ENCODE assay signal across 14 cellular contexts in genomic region chr5:128426090-128426534, GRCh38.
DNase-seq lines count a peak whose midpoint lies in the region; ATAC-seq, FAIRE-seq and TF ChIP-seq lines count a peak whose summit lies in the region.
"Had no signal": no experiment of that assay in that cellular context is flagged by ENCODE, and none has a peak within 500 bp of the region (broad histone marks: within the 10 kb centered on the region; RNA-seq: fewer than 3 reads in every experiment).

No MANE protein-coding gene starts in this region.

- H3K4me3 Mint-ChIP-seq in glutamatergic neuron (ENCODE audit: unreplicated experiment) = no peak overlapping the region

- H3K4me3 ChIP-seq in astrocyte of the cerebellum (ENCODE audit: low read depth, low read length) = no peak overlapping the region
- H3K4me3 ChIP-seq: skin epidermis had no signal

- peaks cover 2% of the 10 kb centered on the region for H3K4me1 Mint-ChIP-seq in glutamatergic neuron (ENCODE audit: low read depth, unreplicated experiment)

- no peak for TF ChIP-seq CTCF in astrocyte of the cerebellum (IDR thresholded peaks at IDR 0.05; ENCODE audit: low read depth, low read length, missing control alignments)
- no peak for TF ChIP-seq CTCF in glutamatergic neuron (IDR thresholded peaks at IDR 0.05; ENCODE audit: partially characterized antibody, unreplicated experiment)

- H3K27me3 Mint-ChIP-seq in glutamatergic neuron (ENCODE audit: unreplicated experiment) = no peaks in the 10 kb centered on the region

- H3K27ac Mint-ChIP-seq in glutamatergic neuron (ENCODE audit: unreplicated experiment) = no peak overlapping the region

- DNase-seq in astrocyte of the cerebellum (ENCODE audit: low read depth) (peak; percentile 39), SHP77 (lab: John Stamatoyannopoulos, UW) (no peak), cerebellar nuclear complex (lab: John Stamatoyannopoulos, UW) (no peak), glutamatergic neuron (no peak), H54 (ENCODE audit: insufficient read length, low spot score) (no peak)
- DNase-seq: BE2C, brain microvascular endothelial cell, GDM1, NCI-H1048, T1000 had no signal

- no peaks in the 10 kb centered on the region for H3K9me3 Mint-ChIP-seq in glutamatergic neuron (ENCODE audit: unreplicated experiment)

- TF ChIP-seq POLR2A in H54 (IDR thresholded peaks at IDR 0.05; ENCODE audit: low read depth, low read length) = no peak

- FAIRE-seq in H54 (lab: Jason Lieb, UNC) = no peak

- in situ Hi-C loops in astrocyte of the cerebellum (cut with HindIII; ENCODE audit: low sequenced_read_pairs) = no loop called here

- ATAC-seq in GM18858 (IDR thresholded peaks at IDR 0.05; ENCODE audit: unreplicated experiment) = peak; percentile 95
- ATAC-seq in GM21528 (IDR thresholded peaks at IDR 0.05; ENCODE audit: low FRiP score, unreplicated experiment) = peak; percentile 83
- peak; percentile 79 for ATAC-seq in HG03060 (IDR thresholded peaks at IDR 0.05; ENCODE audit: low read depth, unreplicated experiment)

- H3K36me3 Mint-ChIP-seq in glutamatergic neuron (ENCODE audit: unreplicated experiment) = no peaks in the 10 kb centered on the region
